In the genomic region with DNA sequence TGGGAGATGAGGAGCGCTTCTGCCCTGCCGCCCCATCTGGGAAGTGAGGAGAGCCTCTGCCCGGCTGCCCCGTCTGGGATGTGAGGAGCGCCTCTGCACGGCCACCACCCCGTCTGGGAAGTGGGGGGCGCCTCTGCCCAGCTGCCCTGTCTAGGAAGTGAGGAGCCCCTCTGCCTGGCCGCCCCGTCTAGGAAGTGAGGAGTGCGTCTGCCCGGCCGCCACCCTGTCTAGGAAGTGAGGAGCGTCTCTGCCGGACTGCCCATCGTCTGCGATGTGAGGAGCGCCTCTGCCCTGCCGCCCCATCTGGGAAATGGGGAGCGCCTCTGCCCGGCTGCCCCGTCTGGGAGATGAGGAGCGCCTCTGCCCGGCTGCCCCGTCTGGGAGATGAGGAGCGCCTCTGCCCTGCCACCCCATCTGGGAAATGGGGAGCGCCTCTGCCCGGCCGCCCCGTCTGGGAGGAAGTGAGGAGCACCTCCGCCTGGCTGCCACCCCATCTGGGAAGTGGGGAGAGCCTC, we compare ENCODE assay signal across 3 cellular contexts.
A peak's percentile ranks its signal among the peaks of the same experiment; 100 is the strongest.
DNase-seq lines count a peak whose midpoint lies in the region; ATAC-seq, FAIRE-seq and TF ChIP-seq lines count a peak whose summit lies in the region.
"Not testable (repeated sequence)": the region's sequence is repeated elsewhere in the genome, so short reads cannot be mapped to it uniquely, and the experiment has no call there.

No MANE protein-coding gene starts in this region.

- intact Hi-C loops in sigmoid colon (cut with DNase I), result not testable (repeated sequence)

- DNase-seq in A549 (ENCODE audit: low read depth in 1 of 2, low spot score in 1 of 2), result not testable (repeated sequence)
- DNase-seq in activated gamma-delta T cell (lab: John Stamatoyannopoulos, UW) (peak; percentile 15), sigmoid colon (peak; percentile 61)

- H3K36me3 ChIP-seq in sigmoid colon, result not testable (repeated sequence)

- H3K4me1 ChIP-seq in A549, result peaks cover 25% of the 10 kb centered on the region
- H3K4me1 ChIP-seq in sigmoid colon, result not testable (repeated sequence)

- not testable (repeated sequence) for ATAC-seq in A549

- H3K9me3 ChIP-seq in A549, sigmoid colon: not testable (repeated sequence)

- not testable (repeated sequence) for H3K27me3 ChIP-seq in sigmoid colon

- H3K27ac ChIP-seq in A549, result peak overlapping the region; percentile 60 to 74; a peak in 4 of 6 replicates
- H3K27ac ChIP-seq in sigmoid colon, result not testable (repeated sequence)

- not testable (repeated sequence) for TF ChIP-seq RAD21 in A549 (conservative IDR thresholded peaks at IDR 0.05 in 1 of 2, IDR thresholded peaks at IDR 0.05 in 1 of 2)

- CTCF ChIA-PET in A549 (lab: Yijun Ruan, JAX), result not testable (repeated sequence)

- not testable (repeated sequence) for TF ChIP-seq EP300 in A549 (IDR thresholded peaks at IDR 0.05); sigmoid colon (IDR thresholded peaks at IDR 0.05)

- not testable (repeated sequence) for H3K4me3 ChIP-seq in A549, sigmoid colon

- 90% methylated on average over 7 of the region's 31 CpGs for WGBS in A549 (ENCODE audit: missing lambda C conversion rate)
- WGBS in sigmoid colon, 2 donors, result 96 to 97% methylated on average over 31 of the region's 31 CpGs

- TF ChIP-seq CTCF in A549 (IDR thresholded peaks at IDR 0.05); sigmoid colon (IDR thresholded peaks at IDR 0.05): not testable (repeated sequence)

- FAIRE-seq in A549 (lab: Jason Lieb, UNC), result not testable (repeated sequence)

- POLR2A ChIA-PET in A549 (lab: Yijun Ruan, JAX), result not testable (repeated sequence)

- H3K4me2 ChIP-seq in A549, result not testable (repeated sequence)

- not testable (repeated sequence) for TF ChIP-seq POLR2A in A549 (IDR thresholded peaks at IDR 0.05; ENCODE audit: low read length); sigmoid colon (IDR thresholded peaks at IDR 0.05)
